ENCODE assay signal across 16 cellular contexts in the genomic region with DNA sequence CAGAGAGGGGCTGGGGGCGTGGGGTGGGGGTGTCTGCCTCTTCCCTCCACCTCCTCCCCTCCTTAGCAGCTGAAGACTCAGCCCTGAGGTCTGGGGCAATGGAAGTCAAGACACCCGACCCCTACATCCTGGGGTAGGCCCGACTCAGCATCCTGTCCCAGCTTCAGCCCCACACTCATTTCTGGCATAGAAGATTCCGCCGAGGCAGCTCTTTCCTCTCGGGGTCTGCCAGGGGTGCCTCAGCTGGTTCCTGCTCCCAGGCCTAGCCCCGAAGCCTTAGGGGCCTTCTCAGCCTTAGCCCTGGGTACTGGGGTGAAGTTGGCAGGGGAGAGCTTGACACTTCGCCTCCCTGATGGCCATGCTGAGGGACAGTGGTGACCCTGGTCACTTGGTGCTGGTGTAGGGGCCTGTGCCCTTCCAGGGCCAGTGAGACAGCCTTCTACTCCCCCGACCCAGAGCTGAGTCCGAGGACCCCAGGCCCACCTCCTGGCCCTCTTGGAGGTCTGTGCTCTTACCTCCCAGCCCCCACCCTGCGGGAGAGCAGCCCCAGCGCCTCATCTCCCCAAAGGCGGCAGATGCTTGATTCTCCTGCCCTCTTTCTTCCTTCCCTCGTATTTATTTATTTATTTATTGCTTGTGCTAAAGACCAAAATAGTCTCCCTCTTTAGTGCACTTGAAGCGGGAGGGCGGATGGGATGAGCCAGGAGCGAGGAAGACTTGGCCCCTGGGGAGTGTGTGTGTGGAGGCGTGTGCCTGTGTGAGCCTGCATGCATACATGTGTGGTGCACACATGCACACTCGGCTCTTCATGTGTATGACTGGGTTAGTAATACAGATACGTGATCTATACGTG. TPM values are rescaled to one million over a fixed set of nuclear protein-coding genes. Genes with fewer than 3 reads are reported as not detected.
DNase-seq lines count a peak whose midpoint lies in the region; ATAC-seq lines count a peak whose summit lies in the region.
"Had no signal": no experiment of that assay in that cellular context is flagged by ENCODE, and none has a peak within 500 bp of the region (broad histone marks: within the 10 kb centered on the region; RNA-seq: fewer than 3 reads in every experiment).

No MANE protein-coding gene starts in this region.

- H3K4me3 Mint-ChIP-seq in activated T-helper 17 cell treated with anti-CD3 and anti-CD28 coated beads, Interleukin-2, amount 50 U/mL, for 72 hours: peak overlapping the region; percentile 46

- no peak overlapping the region for H3K4ac ChIP-seq in mesenchymal stem cell (ENCODE audit: low read depth in 1 of 2, low read length in 2 of 2)

- H3K79me1 ChIP-seq in mesenchymal stem cell (replicated peaks; ENCODE audit: low read length, poor library complexity, severe bottlenecking): no peaks in the 10 kb centered on the region

- H3K4me1 ChIP-seq in mesenchymal stem cell (ENCODE audit: control insufficient read depth, insufficient read depth, low read depth, low read length): no peaks in the 10 kb centered on the region

- no peaks in the 10 kb centered on the region for H3K27me3 Mint-ChIP-seq in activated T-helper 17 cell treated with anti-CD3 and anti-CD28 coated beads, Interleukin-2, amount 50 U/mL, for 72 hours

- no peak overlapping the region for H2BK120ac ChIP-seq in mesenchymal stem cell (ENCODE audit: low read depth, low read length)

- H3K9me3 ChIP-seq in mesenchymal stem cell (ENCODE audit: control insufficient read depth, low read length): no peaks in the 10 kb centered on the region
- H3K9me3 ChIP-seq: esophagus muscularis mucosa, neutrophil had no signal

- no peak overlapping the region for H2BK5ac ChIP-seq in mesenchymal stem cell (ENCODE audit: low read depth, low read length, poor library complexity, severe bottlenecking)

- H3K23ac ChIP-seq in mesenchymal stem cell (ENCODE audit: low read length in 2 of 2): no peak overlapping the region

- no peaks in the 10 kb centered on the region for H3K36me3 Mint-ChIP-seq in activated T-helper 17 cell treated with anti-CD3 and anti-CD28 coated beads, Interleukin-2, amount 50 U/mL, for 72 hours (ENCODE audit: low read depth)

- no peaks in the 10 kb centered on the region for H3K36me3 ChIP-seq in mesenchymal stem cell (ENCODE audit: control insufficient read depth in 1 of 2, insufficient read depth in 2 of 2, low read depth in 1 of 2, low read length in 2 of 2)
- H3K36me3 ChIP-seq: neutrophil had no signal

- peak overlapping the region; percentile 27 for H4K91ac ChIP-seq in mesenchymal stem cell (ENCODE audit: low read length)

- no peak overlapping the region for H3K27ac ChIP-seq in mesenchymal stem cell (ENCODE audit: low read length, poor library complexity, severe bottlenecking)
- H3K27ac ChIP-seq: esophagus muscularis mucosa, neutrophil, RWPE1 had no signal

- no peaks in the 10 kb centered on the region for H3K9me3 Mint-ChIP-seq in activated T-helper 17 cell treated with anti-CD3 and anti-CD28 coated beads, Interleukin-2, amount 50 U/mL, for 72 hours

- no peak overlapping the region for H2BK12ac ChIP-seq in mesenchymal stem cell (ENCODE audit: low read length in 2 of 2)

- DNase-seq in stimulated activated CD4-positive, alpha-beta T cell treated with anti-CD3 and anti-CD28 coated beads, Interleukin-15, amount 100 ng/mL, for 24 hours: peak; percentile 27
- no peak for DNase-seq in stimulated activated CD4-positive, alpha-beta T cell treated with anti-CD3 and anti-CD28 coated beads, Interleukin-2, amount 100 ng/mL, for 48 hours
- DNase-seq in mesenchymal stem cell: no peak
- no peak for DNase-seq in HT-29 (ENCODE audit: low spot score)
- DNase-seq: caudate nucleus, midbrain, NCI-H1417, NCI-H2107, NCI-H524 treated with DMSO at 0.1 percent for 48 hours had no signal

- no peak overlapping the region for H2AFZ ChIP-seq in mesenchymal stem cell (ENCODE audit: low read depth, low read length)

- WGBS in mesenchymal stem cell: 81% methylated on average over 13 of the region's 21 CpGs

- no peak overlapping the region for H3K4me2 ChIP-seq in mesenchymal stem cell (ENCODE audit: low read length, poor library complexity, severe bottlenecking)

- H3K4me3 ChIP-seq in mesenchymal stem cell (ENCODE audit: insufficient read depth in 1 of 2, low read depth in 1 of 2, low read length in 2 of 2): no peak overlapping the region
- H3K4me3 ChIP-seq: esophagus muscularis mucosa had no signal

- peaks cover 0 to 13% of the 10 kb centered on the region in 2 experiments for H3K27me3 ChIP-seq in mesenchymal stem cell (ENCODE audit: control insufficient read depth in 1 of 2, insufficient read depth in 1 of 2, low read length in 2 of 2)
- H3K27me3 ChIP-seq: esophagus muscularis mucosa, neutrophil had no signal

- no peak for ATAC-seq in activated T-helper 17 cell treated with anti-CD3 and anti-CD28 coated beads, Interleukin-2, amount 50 U/mL, for 72 hours (replicated peaks)
- no peak for ATAC-seq in HG03521 (IDR thresholded peaks at IDR 0.05; ENCODE audit: unreplicated experiment)
- ATAC-seq in HG03520 (IDR thresholded peaks at IDR 0.05; ENCODE audit: unreplicated experiment): no peak
- ATAC-seq: HepG2 had no signal

- peaks cover 8% of the 10 kb centered on the region for H3K4me1 Mint-ChIP-seq in activated T-helper 17 cell treated with anti-CD3 and anti-CD28 coated beads, Interleukin-2, amount 50 U/mL, for 72 hours

- H3K9ac ChIP-seq in mesenchymal stem cell (ENCODE audit: low read length): no peak overlapping the region

- no peak overlapping the region for H3K14ac ChIP-seq in mesenchymal stem cell (ENCODE audit: low read length in 2 of 2)

- H3K27ac Mint-ChIP-seq in activated T-helper 17 cell treated with anti-CD3 and anti-CD28 coated beads, Interleukin-2, amount 50 U/mL, for 72 hours: no peak overlapping the region

- H3K18ac ChIP-seq in mesenchymal stem cell (ENCODE audit: low read depth in 1 of 2, low read length in 2 of 2): no peak overlapping the region

- H2BK15ac ChIP-seq in mesenchymal stem cell (ENCODE audit: low read depth, poor library complexity, severe bottlenecking): no peak overlapping the region

- H2AK5ac ChIP-seq in mesenchymal stem cell (ENCODE audit: low read length, severe bottlenecking): no peak overlapping the region

- H4K8ac ChIP-seq in mesenchymal stem cell (ENCODE audit: low read length): no peak overlapping the region

RNA-seq across cellular contexts. Expression of a gene that starts 42.5 kb away (rescaled TPM):
- total RNA-seq in activated T-helper 17 cell treated with anti-CD3 and anti-CD28 coated beads, Interleukin-2, amount 50 U/mL, for 72 hours: under 1 TPM in 1 of 2 donors, not detected in 1; 0.05 TPM
- polyA plus RNA-seq in mesenchymal stem cell (2013, experiment 1 of 2): 0.01 TPM
- polyA plus RNA-seq in mesenchymal stem cell (2013, experiment 2 of 2): 0.01 TPM
- total RNA-seq in HT-29 (2014; rRNA removed; shearing (Covaris generic)): not detected in 2 replicates
- total RNA-seq: HepG2 had no signal
- polyA plus RNA-seq: HepG2 had no signal
